ENCODE assay signal across 21 cellular contexts in genomic region chrX:10972731-10973130, GRCh38.
"Had no signal": no experiment of that assay in that cellular context is flagged by ENCODE, and none has a peak within 500 bp of the region (broad histone marks: within the 10 kb centered on the region; RNA-seq: fewer than 3 reads in every experiment).

No MANE protein-coding gene starts in this region.

- H3K27ac Mint-ChIP-seq: activated CD8-positive, alpha-beta memory T cell treated with anti-CD3 and anti-CD28 coated beads, Interleukin-2, amount 10 ng/mL, durations not matched to agents 7 days and 5 days; activated naive CD8-positive, alpha-beta T cell; activated T-cell treated with anti-CD3 and anti-CD28 coated beads, Interleukin-2, amount 50 U/mL, for 24 hours; nephron progenitor cell; stimulated activated naive CD8-positive, alpha-beta T cell treated with anti-CD3 and anti-CD28 coated beads, Interleukin-15, Interleukin-2, amounts not matched to agents 100 ng/mL and 50 ng/mL, for 24 hours had no signal

- DNase-seq: activated CD4-positive, alpha-beta T cell treated with anti-CD3 and anti-CD28 coated beads, Interleukin-2, amount 50 U/mL, for 4 hours; activated CD4-positive, CD25-positive, alpha-beta regulatory T cell treated with anti-CD3 and anti-CD28 coated beads, Interleukin-2, amount 50 U/mL, for 72 hours; activated CD8-positive, alpha-beta memory T cell treated with anti-CD3 and anti-CD28 coated beads, Interleukin-2, amount 10 ng/mL, durations not matched to agents 7 days and 5 days; activated effector memory CD4-positive, alpha-beta T cell treated with anti-CD3 and anti-CD28 coated beads, Interleukin-2, amount 50 U/mL, for 16 hours; activated T-cell treated with anti-CD3 and anti-CD28 coated beads, Interleukin-2, amount 50 U/mL, for 24 hours; anterior cingulate cortex; caudate nucleus; dermis blood vessel endothelial cell; erythroblast; foreskin melanocyte; head of caudate nucleus; kidney; left ventricle myocardium superior; mesenchymal stem cell; nephron progenitor cell; stimulated activated CD4-positive, alpha-beta T cell treated with anti-CD3 and anti-CD28 coated beads, Interleukin-4, amount 100 ng/mL, for 1 hour; stimulated activated CD8-positive, alpha-beta memory T cell treated with anti-CD3 and anti-CD28 coated beads, Interleukin-4, amount 100 ng/mL, for 48 hours; T-helper 9 cell; upper lobe of right lung had no signal

- H3K4me3 Mint-ChIP-seq: activated CD8-positive, alpha-beta memory T cell treated with anti-CD3 and anti-CD28 coated beads, Interleukin-2, amount 10 ng/mL, durations not matched to agents 7 days and 5 days; activated naive CD8-positive, alpha-beta T cell; activated T-cell treated with anti-CD3 and anti-CD28 coated beads, Interleukin-2, amount 50 U/mL, for 24 hours; nephron progenitor cell; stimulated activated naive CD8-positive, alpha-beta T cell treated with anti-CD3 and anti-CD28 coated beads, Interleukin-15, Interleukin-2, amounts not matched to agents 100 ng/mL and 50 ng/mL, for 24 hours had no signal

- H3K27ac ChIP-seq: upper lobe of right lung had no signal

- H3K4me1 Mint-ChIP-seq: activated CD8-positive, alpha-beta memory T cell treated with anti-CD3 and anti-CD28 coated beads, Interleukin-2, amount 10 ng/mL, durations not matched to agents 7 days and 5 days; nephron progenitor cell had no signal

- ATAC-seq: activated CD8-positive, alpha-beta memory T cell treated with anti-CD3 and anti-CD28 coated beads, Interleukin-2, amount 10 ng/mL, durations not matched to agents 7 days and 5 days; left ventricle myocardium superior; upper lobe of right lung had no signal

- H3K4me1 ChIP-seq: upper lobe of right lung had no signal

- H3K9me3 ChIP-seq: upper lobe of right lung had no signal

- H3K27me3 ChIP-seq: upper lobe of right lung had no signal

- H3K36me3 Mint-ChIP-seq: activated CD8-positive, alpha-beta memory T cell treated with anti-CD3 and anti-CD28 coated beads, Interleukin-2, amount 10 ng/mL, durations not matched to agents 7 days and 5 days; activated naive CD8-positive, alpha-beta T cell had no signal

- H3K27me3 Mint-ChIP-seq: activated CD8-positive, alpha-beta memory T cell treated with anti-CD3 and anti-CD28 coated beads, Interleukin-2, amount 10 ng/mL, durations not matched to agents 7 days and 5 days; activated naive CD8-positive, alpha-beta T cell; activated T-cell treated with anti-CD3 and anti-CD28 coated beads, Interleukin-2, amount 50 U/mL, for 24 hours; stimulated activated naive CD8-positive, alpha-beta T cell treated with anti-CD3 and anti-CD28 coated beads, Interleukin-15, Interleukin-2, amounts not matched to agents 100 ng/mL and 50 ng/mL, for 24 hours had no signal

- FAIRE-seq: kidney had no signal

- H3K36me3 ChIP-seq: upper lobe of right lung had no signal

- H3K4me3 ChIP-seq: upper lobe of right lung had no signal
